8 cellular contexts compared by ENCODE assay signal in genomic region chr11:17734418-17734911, GRCh38. TPM values are rescaled to one million over a fixed set of nuclear protein-coding genes. Genes with fewer than 3 reads are reported as not detected.
DNase-seq lines count a peak whose midpoint lies in the region; ATAC-seq, FAIRE-seq and TF ChIP-seq lines count a peak whose summit lies in the region.

Gene KCNC1, plus strand, starts transcription at chr11:17734781. Its CDS starts 1,222 bp downstream, at chr11:17736003.

- no peak for TF ChIP-seq CTCF in SU-DHL-6 (IDR thresholded peaks at IDR 0.05; ENCODE audit: insufficient read depth, low read length, poor library complexity, severe bottlenecking)
- TF ChIP-seq CTCF in fibroblast of villous mesenchyme (IDR thresholded peaks at IDR 0.05; ENCODE audit: insufficient read depth, low read depth, low read length), result no peak

- peak within 1 kb of the TSS; percentile 12 for H3K4me2 ChIP-seq in SU-DHL-6 (ENCODE audit: low read depth, low read length, poor library complexity, severe bottlenecking)

- no peaks in the 10 kb centered on the region for H3K79me2 ChIP-seq in SU-DHL-6 (ENCODE audit: insufficient read depth, low read length)

- H2AFZ ChIP-seq in SU-DHL-6 (ENCODE audit: low read depth, low read length, severe bottlenecking) (no peak within 1 kb of the TSS), neuron (ENCODE audit: low read depth, low read length) (peak within 1 kb of the TSS; percentile 46)

- H3K27ac ChIP-seq in CD8-positive, alpha-beta memory T cell (ENCODE audit: low read depth, low read length), result no peak within 1 kb of the TSS
- H3K27ac ChIP-seq in SU-DHL-6 (ENCODE audit: low read depth, low read length), result no peak within 1 kb of the TSS

- H3K9me3 Mint-ChIP-seq in CD8-positive, alpha-beta memory T cell, result no peaks in the 10 kb centered on the region

- peak within 1 kb of the TSS in 5 of 7 donors; percentile 26 to 59 (median 47) for H3K4me3 Mint-ChIP-seq in CD8-positive, alpha-beta memory T cell

- H4K20me1 ChIP-seq in SU-DHL-6 (ENCODE audit: low read depth, low read length), result no peaks in the 10 kb centered on the region

- DNase-seq in CD8-positive, alpha-beta memory T cell, result peak in 1 of 5 donors; percentile 42
- DNase-seq in fibroblast of villous mesenchyme (ENCODE audit: low read depth) (peak; percentile 30), GM19239 (ENCODE audit: insufficient read length, low spot score) (no peak)
- no peak for DNase-seq in activated CD4-positive, alpha-beta T cell treated with anti-CD3 and anti-CD28 coated beads, Interleukin-2, amount 50 U/mL, for 1 hour

- POLR2A ChIA-PET in CD8-positive, alpha-beta memory T cell (lab: Charles Lee), result no interaction called here

- peak within 1 kb of the TSS in 1 of 8 donors; percentile 77 for H3K27ac Mint-ChIP-seq in CD8-positive, alpha-beta memory T cell

- no peaks in the 10 kb centered on the region for H3F3A ChIP-seq in SU-DHL-6 (ENCODE audit: insufficient read depth)

- H3K9me2 ChIP-seq in SU-DHL-6 (replicated peaks; ENCODE audit: insufficient read depth, low read length), result no peaks in the 10 kb centered on the region

- no peak for FAIRE-seq in GM19239 (lab: Jason Lieb, UNC)

- no peaks in the 10 kb centered on the region for H3K9me3 ChIP-seq in CD8-positive, alpha-beta memory T cell (ENCODE audit: low read length)
- no peaks in the 10 kb centered on the region for H3K9me3 ChIP-seq in SU-DHL-6 (ENCODE audit: insufficient read depth, low read length)
- no peaks in the 10 kb centered on the region for H3K9me3 ChIP-seq in neuron (ENCODE audit: low read length)

- ATAC-seq in HG02885 (IDR thresholded peaks at IDR 0.05; ENCODE audit: poor library complexity, unreplicated experiment), result peak; percentile 37
- ATAC-seq in GM18519 (IDR thresholded peaks at IDR 0.05; ENCODE audit: low FRiP score, unreplicated experiment), result no peak

- CTCF ChIA-PET in CD8-positive, alpha-beta memory T cell (lab: Charles Lee), result interaction anchor here (1.7 kb wide), 1 partner anchor 15 kb away, joined by 3 read pairs; no protein-coding TSS in a partner anchor

- H3K27me3 Mint-ChIP-seq in CD8-positive, alpha-beta memory T cell, result peaks cover 42 to 63% of the 10 kb centered on the region in 2 donors

- H3K9ac ChIP-seq in SU-DHL-6 (ENCODE audit: low read length), result no peak within 1 kb of the TSS

- no peaks in the 10 kb centered on the region for H3K36me3 ChIP-seq in CD8-positive, alpha-beta memory T cell (ENCODE audit: insufficient read depth, low read length)
- no peaks in the 10 kb centered on the region for H3K36me3 ChIP-seq in SU-DHL-6 (ENCODE audit: low read length)
- H3K36me3 ChIP-seq in neuron (ENCODE audit: insufficient read depth, low read length), result no peaks in the 10 kb centered on the region

- H3K36me3 Mint-ChIP-seq in CD8-positive, alpha-beta memory T cell, result peaks cover 0 to 2% (median 0%) of the 10 kb centered on the region in 3 donors

- no peaks in the 10 kb centered on the region for H3K4me1 ChIP-seq in CD8-positive, alpha-beta memory T cell (ENCODE audit: insufficient read depth, low read length)
- H3K4me1 ChIP-seq in neuron (ENCODE audit: insufficient read depth, low read length), result peaks cover 37% of the 10 kb centered on the region

- H3K4me1 Mint-ChIP-seq in CD8-positive, alpha-beta memory T cell, result peaks cover 5 to 12% (median 9%) of the 10 kb centered on the region in 3 donors

- H3K4me3 ChIP-seq in CD8-positive, alpha-beta memory T cell (ENCODE audit: low read length), result no peak within 1 kb of the TSS
- H3K4me3 ChIP-seq in SU-DHL-6 (ENCODE audit: insufficient read depth, low read length, poor library complexity, severe bottlenecking) (no peak within 1 kb of the TSS), fibroblast of villous mesenchyme (ENCODE audit: low read depth, low read length) (peak within 1 kb of the TSS; percentile 25), neuron (ENCODE audit: low read length) (peak within 1 kb of the TSS; percentile 64)

- H3K27me3 ChIP-seq in CD8-positive, alpha-beta memory T cell (ENCODE audit: insufficient read depth, low read length, poor library complexity, severe bottlenecking), result peaks cover 19% of the 10 kb centered on the region
- H3K27me3 ChIP-seq in SU-DHL-6 (ENCODE audit: low read length), result no peaks in the 10 kb centered on the region
- no peaks in the 10 kb centered on the region for H3K27me3 ChIP-seq in neuron (ENCODE audit: insufficient read depth, low read length)

RNA-seq across cellular contexts. Expression of gene KCNC1, which starts in this region (rescaled TPM):
- not detected for total RNA-seq in CD8-positive, alpha-beta memory T cell
- not detected for polyA plus RNA-seq in CD8-positive, alpha-beta memory T cell
- total RNA-seq in fibroblast of villous mesenchyme, result 0.64 TPM in 1 of 2 replicates, not detected in the other

Comparison
In these comparisons a context has a peak if more than half of its experiments do, and no peak if none do; other contexts are left out.
1. Peak in DNase-seq and H3K4me3 ChIP-seq in fibroblast of villous mesenchyme; RNA of the gene not detected or under 1 TPM.